In genomic region chr17:56597495-56597990, GRCh38 we compare ENCODE assay signal across 1 cellular context.
A peak's percentile ranks its signal among the peaks of the same experiment; 100 is the strongest.
TF ChIP-seq lines count a peak whose summit lies in the region.

No MANE protein-coding gene starts in this region.

TF ChIP-seq in HEK293, 187 proteins besides CTCF, POLR2A, EP300 and RAD21 (continued from another document):
- TF ChIP-seq ZNF280D (tag by site-specific recombination; IDR thresholded peaks at IDR 0.05) (no peak), ZNF560 (tag by site-specific recombination; IDR thresholded peaks at IDR 0.05; ENCODE audit: borderline replicate concordance) (no peak), ZNF335 (tag by site-specific recombination; conservative IDR thresholded peaks at IDR 0.05) (0 out of 2 replicates have a peak, but pooled peaks have one; percentile 87), WT1 (tag by site-specific recombination; IDR thresholded peaks at IDR 0.05) (no peak), ZNF391 (tag by site-specific recombination; IDR thresholded peaks at IDR 0.05; ENCODE audit: borderline replicate concordance, low read depth) (no peak), ZSCAN5A (tag by site-specific recombination; IDR thresholded peaks at IDR 0.05) (no peak), ZNF146 (tag by site-specific recombination; IDR thresholded peaks at IDR 0.05) (no peak)
